8 cellular contexts compared by ENCODE assay signal in the genomic region with DNA sequence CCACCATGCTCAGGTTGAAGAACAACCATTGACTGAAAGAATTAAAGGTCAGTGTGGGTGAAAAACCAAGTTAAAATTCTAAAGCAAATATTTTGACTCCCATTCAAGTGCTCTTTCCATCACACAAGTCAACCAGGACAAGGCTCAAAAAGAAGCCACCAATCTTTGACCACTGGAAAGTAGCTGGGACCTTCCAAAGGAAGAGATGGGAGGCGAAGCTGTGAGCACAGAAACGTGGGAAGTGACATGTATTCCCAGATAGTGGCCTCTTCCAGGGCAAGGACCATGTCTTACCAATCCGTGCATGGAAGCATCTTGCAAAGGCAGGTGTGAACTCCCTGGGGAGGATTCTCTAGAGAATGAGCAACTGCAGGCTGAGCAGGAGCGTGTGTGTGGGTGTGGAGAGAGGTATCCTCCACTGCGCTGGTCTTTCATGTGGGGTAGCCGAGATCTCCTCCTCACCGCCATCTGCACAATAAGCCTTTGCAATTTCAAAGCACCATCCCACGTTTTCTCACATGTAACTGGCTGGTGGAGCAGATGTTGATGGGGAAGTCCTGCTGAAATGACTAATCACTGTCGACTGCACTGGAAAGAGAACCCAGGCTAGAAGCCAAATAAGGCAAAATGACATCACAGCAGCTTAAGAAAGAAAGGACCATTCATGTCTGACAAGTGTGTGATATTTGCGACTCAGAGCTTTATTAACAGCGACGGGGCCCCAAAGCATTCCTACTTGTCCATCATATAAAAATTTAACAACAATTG.
DNase-seq lines count a peak whose midpoint lies in the region; ATAC-seq, FAIRE-seq and TF ChIP-seq lines count a peak whose summit lies in the region.

No MANE protein-coding gene starts in this region.

- no peaks in the 10 kb centered on the region for H3K27me3 ChIP-seq in naive thymus-derived CD4-positive, alpha-beta T cell (ENCODE audit: control insufficient read depth in 2 of 2, insufficient read depth in 2 of 2, low read length in 2 of 2)

- peak; percentile 85 for ATAC-seq in GM21619 (IDR thresholded peaks at IDR 0.05; ENCODE audit: unreplicated experiment)
- peak; percentile 77 for ATAC-seq in naive thymus-derived CD4-positive, alpha-beta T cell

- peaks cover 0 to 6% (median 0%) of the 10 kb centered on the region in 11 donors for H3K9me3 Mint-ChIP-seq in naive thymus-derived CD4-positive, alpha-beta T cell

- in situ Hi-C loops in KBM-7 (cut with MboI; ENCODE audit: low pct_unique_long_range_greater_than_20kb, low sequenced_read_pairs), result no loop called here

- no peaks in the 10 kb centered on the region for H3K36me3 Mint-ChIP-seq in naive thymus-derived CD4-positive, alpha-beta T cell

- POLR2A ChIA-PET in naive thymus-derived CD4-positive, alpha-beta T cell (lab: Charles Lee), result no interaction called here

- H3K36me3 ChIP-seq in naive thymus-derived CD4-positive, alpha-beta T cell (ENCODE audit: control insufficient read depth in 2 of 3, insufficient read depth in 3 of 3, low read length in 3 of 3), result no peaks in the 10 kb centered on the region

- H3K4me3 ChIP-seq in naive thymus-derived CD4-positive, alpha-beta T cell (ENCODE audit: low read length), result no peak overlapping the region

- FAIRE-seq in GM12891 (lab: Jason Lieb, UNC), result peak; percentile 95

- peak overlapping the region in 1 of 9 donors; percentile 46 for H3K27ac Mint-ChIP-seq in naive thymus-derived CD4-positive, alpha-beta T cell

- H3K27me3 Mint-ChIP-seq in naive thymus-derived CD4-positive, alpha-beta T cell, result peaks cover 0 to 29% (median 0%) of the 10 kb centered on the region in 5 donors

- H3K4me1 Mint-ChIP-seq in naive thymus-derived CD4-positive, alpha-beta T cell, result peaks cover 7 to 25% (median 20%) of the 10 kb centered on the region in 7 donors

- no peaks in the 10 kb centered on the region for H3K9me3 ChIP-seq in naive thymus-derived CD4-positive, alpha-beta T cell (ENCODE audit: control insufficient read depth in 2 of 3, low read length in 3 of 3)

- TF ChIP-seq POLR2A in GM12891 (IDR thresholded peaks at IDR 0.05; ENCODE audit: low read depth, low read length), result no peak

- H3K27ac ChIP-seq in naive thymus-derived CD4-positive, alpha-beta T cell (ENCODE audit: low read depth, low read length), result no peak overlapping the region
- H3K27ac ChIP-seq in substantia nigra (ENCODE audit: low read depth, low read length, poor library complexity, severe bottlenecking), result no peak overlapping the region

- peaks cover 0 to 10% of the 10 kb centered on the region in 2 donors for H3K4me1 ChIP-seq in naive thymus-derived CD4-positive, alpha-beta T cell (ENCODE audit: control insufficient read depth in 2 of 2, insufficient read depth in 2 of 2, low read length in 2 of 2)

- intact Hi-C loops in naive thymus-derived CD4-positive, alpha-beta T cell (cut with micrococcal nuclease), result loop anchor here (5.0 to 10.0 kb wide), 2 partner anchors 189 to 326 kb away; a partner anchor contains a TSS

- DNase-seq in GM12891 (ENCODE audit: insufficient read length, low spot score) (peak; percentile 49), KBM-7 (peak; percentile 68), activated T-cell treated with anti-CD3 and anti-CD28 coated beads for 4 hours (peak; percentile 46), substantia nigra (lab: John Stamatoyannopoulos, UW) (no peak), HT-29 (ENCODE audit: low spot score) (no peak)
- DNase-seq in naive thymus-derived CD4-positive, alpha-beta T cell, result peak in 5 of 9 donors; percentile 12 to 74 (median 19)
- no peak for DNase-seq in effector CD4-positive, alpha-beta T cell

- H3K4me3 Mint-ChIP-seq in naive thymus-derived CD4-positive, alpha-beta T cell, result peak overlapping the region in 1 of 10 donors; percentile 8

- CTCF ChIA-PET in naive thymus-derived CD4-positive, alpha-beta T cell (lab: Charles Lee), result no interaction called here

TF ChIP-seq in GM12891, 5 proteins besides CTCF, POLR2A, EP300 and RAD21:
- TF ChIP-seq TAF1 (IDR thresholded peaks at IDR 0.05; ENCODE audit: low read depth, low read length), result no peak
- TF ChIP-seq SPI1 (IDR thresholded peaks at IDR 0.05; ENCODE audit: low read depth, low read length), result peak; percentile 67
- 0 out of 2 replicates have a peak, but pooled peaks have one; percentile 40 for TF ChIP-seq POLR2AphosphoS5 (IDR thresholded peaks at IDR 0.05; ENCODE audit: low read depth, low read length)
- TF ChIP-seq POU2F2 (IDR thresholded peaks at IDR 0.05; ENCODE audit: low read depth, low read length), result peak; percentile 95
- peak; percentile 25 for TF ChIP-seq PAX5 (IDR thresholded peaks at IDR 0.05; ENCODE audit: insufficient read depth, low read length, severe bottlenecking)
TF ChIP-seq in GM12891: peak in this region for 4.

Comparison
In these comparisons a context has a peak if more than half of its experiments do, and no peak if none do; other contexts are left out.
1. DNase-seq: peak in GM12891 (single experiment), KBM-7 (single experiment), activated T-cell treated with anti-CD3 and anti-CD28 coated beads for 4 hours (single experiment) and naive thymus-derived CD4-positive, alpha-beta T cell (5 of 9); none in effector CD4-positive, alpha-beta T cell (single experiment), substantia nigra (0 of 49) and HT-29 (single experiment).